Comparison of ENCODE assay signal across 17 cellular contexts in the genomic region with DNA sequence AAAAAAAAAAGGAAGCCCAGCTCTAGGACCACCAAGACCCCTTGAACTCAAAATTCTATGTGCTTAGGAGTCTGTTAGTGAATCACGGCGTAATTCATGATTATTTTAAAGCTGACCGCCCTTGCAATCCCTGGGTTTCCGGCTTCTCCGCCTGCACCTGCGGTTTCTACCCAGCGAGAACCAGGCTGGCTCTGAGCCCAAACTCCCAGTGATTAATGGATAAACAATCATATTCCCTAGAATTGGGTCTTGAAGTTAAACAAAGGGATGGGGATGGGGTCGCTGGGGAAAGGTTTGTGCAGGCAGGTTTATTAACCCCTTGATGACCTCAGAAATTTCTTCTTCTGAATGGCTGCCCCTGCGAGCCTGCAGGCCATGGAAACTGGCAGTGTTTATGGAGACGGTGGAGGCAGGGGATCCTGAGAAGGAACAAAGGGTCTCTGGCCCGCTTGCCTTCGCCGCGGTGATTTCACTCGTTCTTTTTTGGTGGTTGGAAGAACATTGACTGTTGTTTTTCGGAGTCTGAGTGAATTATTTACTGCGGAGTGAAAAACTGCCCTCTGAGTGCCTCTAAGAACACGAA.
DNase-seq lines count a peak whose midpoint lies in the region; ATAC-seq and TF ChIP-seq lines count a peak whose summit lies in the region.
"Had no signal": no experiment of that assay in that cellular context is flagged by ENCODE, and none has a peak within 500 bp of the region (broad histone marks: within the 10 kb centered on the region; RNA-seq: fewer than 3 reads in every experiment).

No MANE protein-coding gene starts in this region.

- ATAC-seq in left cardiac atrium (no peak), HG02588 (IDR thresholded peaks at IDR 0.05; ENCODE audit: unreplicated experiment) (no peak)
- ATAC-seq in stimulated activated naive CD8-positive, alpha-beta T cell treated with anti-CD3 and anti-CD28 coated beads, Interleukin-15, Interleukin-2, amounts not matched to agents 100 U/mL and 50 U/mL, for 24 hours: no peak
- ATAC-seq: activated naive CD8-positive, alpha-beta T cell treated with anti-CD3 and anti-CD28 coated beads, Interleukin-2, amount 50 U/mL, for 24 hours; activated T-cell treated with anti-CD3 and anti-CD28 coated beads, Interleukin-2, amount 50 U/mL, for 4 hours; gastroesophageal sphincter had no signal

- DNase-seq in NCI-H1092 (lab: John Stamatoyannopoulos, UW) (peak; percentile 39), NCI-H345 (lab: John Stamatoyannopoulos, UW) (peak; percentile 86), chondrocyte (ENCODE audit: low spot score) (peak; percentile 34), retina (peak; percentile 40), left cardiac atrium (no peak), immature natural killer cell (no peak)
- DNase-seq in stimulated activated naive CD8-positive, alpha-beta T cell treated with anti-CD3 and anti-CD28 coated beads, Interleukin-15, Interleukin-2, amounts not matched to agents 100 U/mL and 50 U/mL, for 24 hours: no peak
- DNase-seq: activated CD4-positive, alpha-beta T cell treated with anti-CD3 and anti-CD28 coated beads, Interleukin-2, amount 10 ng/mL, durations not matched to agents 7 days and 5 days; activated naive CD8-positive, alpha-beta T cell treated with anti-CD3 and anti-CD28 coated beads, Interleukin-2, amount 50 U/mL, for 24 hours; activated T-cell treated with anti-CD3 and anti-CD28 coated beads, Interleukin-2, amount 50 U/mL, for 4 hours; cerebellar nuclear complex; DND-41; NCI-H2227 treated with DMSO at 0.1 percent for 48 hours; stimulated activated CD4-positive, alpha-beta T cell treated with anti-CD3 and anti-CD28 coated beads, Interleukin-4, amount 100 ng/mL, for 24 hours had no signal

- H3K27me3 Mint-ChIP-seq in chondrocyte (ENCODE audit: low read depth) (no peaks in the 10 kb centered on the region), immature natural killer cell (ENCODE audit: low read depth in 3 of 3) (peaks cover 6 to 7% (median 6%) of the 10 kb centered on the region in 3 donors)
- H3K27me3 Mint-ChIP-seq: activated CD4-positive, alpha-beta T cell treated with anti-CD3 and anti-CD28 coated beads, Interleukin-2, amount 10 ng/mL, durations not matched to agents 7 days and 5 days had no signal

- no peak overlapping the region for H3K27ac Mint-ChIP-seq in chondrocyte (ENCODE audit: unreplicated experiment)
- no peak overlapping the region for H3K27ac Mint-ChIP-seq in immature natural killer cell
- H3K27ac Mint-ChIP-seq: activated CD4-positive, alpha-beta T cell treated with anti-CD3 and anti-CD28 coated beads, Interleukin-2, amount 10 ng/mL, durations not matched to agents 7 days and 5 days; activated naive CD8-positive, alpha-beta T cell treated with anti-CD3 and anti-CD28 coated beads, Interleukin-2, amount 50 U/mL, for 24 hours; GM23338 had no signal

- H3K36me3 Mint-ChIP-seq in chondrocyte (ENCODE audit: low read depth) (peaks cover 2% of the 10 kb centered on the region), immature natural killer cell (peaks cover 0 to 3% (median 0%) of the 10 kb centered on the region in 3 donors)

- H3K9me3 Mint-ChIP-seq in chondrocyte (ENCODE audit: low read depth): peaks cover 21% of the 10 kb centered on the region
- H3K9me3 Mint-ChIP-seq in immature natural killer cell: peaks cover under 1 to 10% (median 6%) of the 10 kb centered on the region in 6 donors
- H3K9me3 Mint-ChIP-seq: activated naive CD8-positive, alpha-beta T cell treated with anti-CD3 and anti-CD28 coated beads, Interleukin-2, amount 50 U/mL, for 24 hours had no signal

- H3K4me1 Mint-ChIP-seq in chondrocyte (ENCODE audit: low read depth) (no peaks in the 10 kb centered on the region), immature natural killer cell (peaks cover 0 to under 1% of the 10 kb centered on the region in 2 donors)
- H3K4me1 Mint-ChIP-seq: activated CD4-positive, alpha-beta T cell treated with anti-CD3 and anti-CD28 coated beads, Interleukin-2, amount 10 ng/mL, durations not matched to agents 7 days and 5 days; activated naive CD8-positive, alpha-beta T cell treated with anti-CD3 and anti-CD28 coated beads, Interleukin-2, amount 50 U/mL, for 24 hours; GM23338 had no signal

- intact Hi-C loops in left cardiac atrium (cut with DNase I): no loop called here

- TF ChIP-seq CTCF in chondrocyte (IDR thresholded peaks at IDR 0.05): no peak

- H3K4me3 Mint-ChIP-seq in chondrocyte (ENCODE audit: unreplicated experiment): no peak overlapping the region
- H3K4me3 Mint-ChIP-seq in immature natural killer cell: no peak overlapping the region
- H3K4me3 Mint-ChIP-seq: activated CD4-positive, alpha-beta T cell treated with anti-CD3 and anti-CD28 coated beads, Interleukin-2, amount 10 ng/mL, durations not matched to agents 7 days and 5 days; activated naive CD8-positive, alpha-beta T cell treated with anti-CD3 and anti-CD28 coated beads, Interleukin-2, amount 50 U/mL, for 24 hours; activated T-cell treated with anti-CD3 and anti-CD28 coated beads, Interleukin-2, amount 50 U/mL, for 4 hours; GM23338 had no signal

Comparison
In these comparisons a context has a peak if more than half of its experiments do, and no peak if none do; other contexts are left out.
1. DNase-seq: peak in NCI-H1092 (single experiment), NCI-H345 (single experiment), chondrocyte (single experiment) and retina (single experiment); none in left cardiac atrium (single experiment), stimulated activated naive CD8-positive, alpha-beta T cell treated with anti-CD3 and anti-CD28 coated beads, Interleukin-15, Interleukin-2, amounts not matched to agents 100 U/mL and 50 U/mL, for 24 hours (single experiment) and immature natural killer cell (0 of 3).